25 cellular contexts compared by ENCODE assay signal in genomic region chr17:72662827-72663190, GRCh38.
"Had no signal": no experiment of that assay in that cellular context is flagged by ENCODE, and none has a peak within 500 bp of the region (broad histone marks: within the 10 kb centered on the region; RNA-seq: fewer than 3 reads in every experiment).

No MANE protein-coding gene starts in this region.

- DNase-seq: activated CD4-positive, alpha-beta T cell treated with anti-CD3 and anti-CD28 coated beads, Interleukin-2, amount 10 ng/mL, durations not matched to agents 7 days and 5 days; activated CD4-positive, alpha-beta T cell treated with anti-CD3 and anti-CD28 coated beads, Interleukin-2, amount 50 U/mL, for 48 hours; activated CD8-positive, alpha-beta memory T cell treated with anti-CD3 and anti-CD28 coated beads, Interleukin-2, amount 50 U/mL, for 4 hours; activated effector memory CD4-positive, alpha-beta T cell treated with Interleukin-2 at 50 U/mL for 16 hours; activated naive CD4-positive, alpha-beta T cell treated with anti-CD3 and anti-CD28 coated beads, Interleukin-2, amount 10 ng/mL, durations not matched to agents 7 days and 5 days; activated naive CD8-positive, alpha-beta T cell treated with anti-CD3 and anti-CD28 coated beads, Interleukin-2, amount 10 ng/mL, durations not matched to agents 7 days and 5 days; activated T-cell treated with anti-CD3 and anti-CD28 coated beads for 4 hours; activated T-cell treated with anti-CD3 and anti-CD28 coated beads, Interleukin-2, amount 50 U/mL, for 4 hours; adrenal gland; caudate nucleus; Karpas-422; NCI-H1048; NCI-H1105 treated with DMSO at 0.1 percent for 48 hours; NCI-H1436; NCI-H1694; NCI-H1930; NCI-H345; NCI-H524 treated with DMSO at 0.1 percent for 48 hours; SHP77; SJCRH30; SK-N-SH had no signal

- H3K36me3 Mint-ChIP-seq: activated naive CD4-positive, alpha-beta T cell treated with anti-CD3 and anti-CD28 coated beads, Interleukin-2, amount 10 ng/mL, durations not matched to agents 7 days and 5 days; brain had no signal

- ATAC-seq: activated T-cell treated with anti-CD3 and anti-CD28 coated beads, Interleukin-2, amount 50 U/mL, for 4 hours had no signal

- H3K4me1 ChIP-seq: adrenal gland, SJCRH30 had no signal

- H3K4me3 Mint-ChIP-seq: activated CD4-positive, alpha-beta T cell treated with anti-CD3 and anti-CD28 coated beads, Interleukin-2, amount 10 ng/mL, durations not matched to agents 7 days and 5 days; activated naive CD4-positive, alpha-beta T cell treated with anti-CD3 and anti-CD28 coated beads, Interleukin-2, amount 10 ng/mL, durations not matched to agents 7 days and 5 days; activated naive CD8-positive, alpha-beta T cell treated with anti-CD3 and anti-CD28 coated beads, Interleukin-2, amount 10 ng/mL, durations not matched to agents 7 days and 5 days; activated T-cell treated with anti-CD3 and anti-CD28 coated beads, Interleukin-2, amount 50 U/mL, for 4 hours; activated T-helper 1 cell treated with anti-CD3 and anti-CD28 coated beads, Interleukin-12 subunit alpha, Interleukin-12 subunit beta, Interleukin-2, Interleukin-4 antibody, amounts not matched to agents 30 ng/mL and 10 ng/mL and 1 ng/mL, durations not matched to agents 14 hours and 24 hours and 36 hours; brain; T-helper 1 cell treated with Interleukin-12 subunit alpha and Interleukin-12 subunit beta and Interleukin-4 antibody, amounts not matched to agents 30 μg/mL and 1 μg/mL, for 36 hours; T-helper 2 cell treated with Interferon-gamma antibody and Interleukin-4, amounts not matched to agents 5 μg/mL and 100 μg/mL, for 36 hours had no signal

- H3K36me3 ChIP-seq: adrenal gland, SJCRH30 had no signal

- H3K27me3 ChIP-seq: adrenal gland had no signal

- H3K27me3 Mint-ChIP-seq: activated CD4-positive, alpha-beta T cell treated with anti-CD3 and anti-CD28 coated beads, Interleukin-2, amount 10 ng/mL, durations not matched to agents 7 days and 5 days; activated naive CD8-positive, alpha-beta T cell treated with anti-CD3 and anti-CD28 coated beads, Interleukin-2, amount 10 ng/mL, durations not matched to agents 7 days and 5 days; brain had no signal

- H3K4me1 Mint-ChIP-seq: activated CD4-positive, alpha-beta T cell treated with anti-CD3 and anti-CD28 coated beads, Interleukin-2, amount 10 ng/mL, durations not matched to agents 7 days and 5 days; activated naive CD4-positive, alpha-beta T cell treated with anti-CD3 and anti-CD28 coated beads, Interleukin-2, amount 10 ng/mL, durations not matched to agents 7 days and 5 days; activated naive CD8-positive, alpha-beta T cell treated with anti-CD3 and anti-CD28 coated beads, Interleukin-2, amount 10 ng/mL, durations not matched to agents 7 days and 5 days had no signal

- H3K4me3 ChIP-seq: adrenal gland, SJCRH30 had no signal

- H3K9me3 ChIP-seq: adrenal gland, SJCRH30, SK-N-SH had no signal

- H3K27ac Mint-ChIP-seq: activated CD4-positive, alpha-beta T cell treated with anti-CD3 and anti-CD28 coated beads, Interleukin-2, amount 10 ng/mL, durations not matched to agents 7 days and 5 days; activated naive CD4-positive, alpha-beta T cell treated with anti-CD3 and anti-CD28 coated beads, Interleukin-2, amount 10 ng/mL, durations not matched to agents 7 days and 5 days; activated naive CD8-positive, alpha-beta T cell treated with anti-CD3 and anti-CD28 coated beads, Interleukin-2, amount 10 ng/mL, durations not matched to agents 7 days and 5 days; activated T-helper 1 cell treated with anti-CD3 and anti-CD28 coated beads, Interleukin-12 subunit alpha, Interleukin-12 subunit beta, Interleukin-2, Interleukin-4 antibody, amounts not matched to agents 30 ng/mL and 10 ng/mL and 1 ng/mL, durations not matched to agents 14 hours and 24 hours and 36 hours; T-helper 1 cell treated with Interleukin-12 subunit alpha and Interleukin-12 subunit beta and Interleukin-4 antibody, amounts not matched to agents 30 μg/mL and 1 μg/mL, for 36 hours; T-helper 2 cell treated with Interferon-gamma antibody and Interleukin-4, amounts not matched to agents 5 μg/mL and 100 μg/mL, for 36 hours had no signal

- H3K9me3 Mint-ChIP-seq: activated CD4-positive, alpha-beta T cell treated with anti-CD3 and anti-CD28 coated beads, Interleukin-2, amount 10 ng/mL, durations not matched to agents 7 days and 5 days; activated naive CD4-positive, alpha-beta T cell treated with anti-CD3 and anti-CD28 coated beads, Interleukin-2, amount 10 ng/mL, durations not matched to agents 7 days and 5 days; activated naive CD8-positive, alpha-beta T cell treated with anti-CD3 and anti-CD28 coated beads, Interleukin-2, amount 10 ng/mL, durations not matched to agents 7 days and 5 days; activated T-cell treated with anti-CD3 and anti-CD28 coated beads, Interleukin-2, amount 50 U/mL, for 4 hours; activated T-helper 1 cell treated with anti-CD3 and anti-CD28 coated beads, Interleukin-12 subunit alpha, Interleukin-12 subunit beta, Interleukin-2, Interleukin-4 antibody, amounts not matched to agents 30 ng/mL and 10 ng/mL and 1 ng/mL, durations not matched to agents 14 hours and 24 hours and 36 hours; T-helper 1 cell treated with Interleukin-12 subunit alpha and Interleukin-12 subunit beta and Interleukin-4 antibody, amounts not matched to agents 30 μg/mL and 1 μg/mL, for 36 hours; T-helper 2 cell treated with Interferon-gamma antibody and Interleukin-4, amounts not matched to agents 5 μg/mL and 100 μg/mL, for 36 hours had no signal

- H3K4me2 ChIP-seq: SK-N-SH had no signal

- H3K27ac ChIP-seq: adrenal gland, SJCRH30 had no signal

- H3K9me2 ChIP-seq: SK-N-SH had no signal
